In the genomic region with DNA sequence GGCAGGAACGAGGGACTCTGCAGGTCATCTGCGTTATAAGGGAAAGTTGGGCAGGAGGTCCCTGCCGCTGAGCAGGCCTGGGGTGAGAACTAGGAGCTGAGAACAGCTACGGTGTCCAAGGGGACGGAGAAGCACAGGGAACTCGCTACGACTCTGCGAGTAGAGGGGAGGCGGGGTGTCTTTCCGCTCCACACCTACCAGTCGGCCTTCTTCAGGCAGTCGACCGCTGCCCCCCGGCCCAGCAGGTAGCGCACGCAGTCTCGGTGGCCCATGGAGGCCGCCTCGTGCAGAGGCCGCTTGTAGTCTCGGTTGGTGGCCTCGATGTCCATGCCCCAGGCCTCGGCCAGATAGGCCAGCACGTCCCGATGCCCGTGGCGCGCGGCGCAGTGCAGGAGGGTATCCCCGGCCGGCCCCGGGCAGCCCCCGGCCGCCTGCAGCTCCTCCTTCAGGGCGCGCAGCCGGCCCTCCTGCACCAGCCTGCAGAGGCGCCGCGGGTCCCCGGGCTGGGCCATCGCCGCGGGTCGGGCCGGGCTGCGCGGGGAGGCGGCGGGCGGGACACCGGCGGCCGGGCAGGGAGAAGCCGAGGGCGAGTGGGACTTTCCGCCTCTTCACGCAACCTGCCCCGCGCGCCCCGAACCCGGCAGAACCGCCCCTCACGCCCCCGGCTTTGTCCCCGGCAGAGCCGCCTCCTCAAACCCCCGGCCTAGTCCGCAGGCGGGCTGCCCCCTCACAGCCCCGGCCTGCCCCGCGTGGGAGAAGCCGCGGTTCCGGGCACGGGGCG, we compare ENCODE assay signal across 8 cellular contexts. TPM values are rescaled to one million over a fixed set of nuclear protein-coding genes. Genes with fewer than 3 reads are reported as not detected.
DNase-seq lines count a peak whose midpoint lies in the region; ATAC-seq, FAIRE-seq and TF ChIP-seq lines count a peak whose summit lies in the region.

No MANE protein-coding gene starts in this region.

- H3K4me1 ChIP-seq in CD4-positive, alpha-beta memory T cell (ENCODE audit: insufficient read depth, low read length) = peaks cover 31% of the 10 kb centered on the region
- peaks cover 18 to 44% of the 10 kb centered on the region in 2 donors for H3K4me1 ChIP-seq in left lung

- no peaks in the 10 kb centered on the region for H3K27me3 Mint-ChIP-seq in CD4-positive, alpha-beta memory T cell
- H3K27me3 Mint-ChIP-seq in chondrocyte (ENCODE audit: low read depth) = no peaks in the 10 kb centered on the region

- H3K36me3 Mint-ChIP-seq in CD4-positive, alpha-beta memory T cell = peaks cover 12 to 35% of the 10 kb centered on the region in 2 donors
- peaks cover 9% of the 10 kb centered on the region for H3K36me3 Mint-ChIP-seq in chondrocyte (ENCODE audit: low read depth)

- intact Hi-C loops in CD4-positive, alpha-beta memory T cell (cut with micrococcal nuclease) = loop anchor here (2.0 to 5.0 kb wide), 2 partner anchors 88 to 198 kb away; partner anchors contain the start of genes IL15RA and RBM17
- intact Hi-C loops in left lung (cut with DNase I) = no loop called here

- no peaks in the 10 kb centered on the region for H3K9me3 Mint-ChIP-seq in CD4-positive, alpha-beta memory T cell
- no peaks in the 10 kb centered on the region for H3K9me3 Mint-ChIP-seq in chondrocyte (ENCODE audit: low read depth)

- peak; percentile 12 for ATAC-seq in GM19467 (IDR thresholded peaks at IDR 0.05; ENCODE audit: unreplicated experiment)
- peak; percentile 27 for ATAC-seq in left lung

- H3K27ac ChIP-seq in CD4-positive, alpha-beta memory T cell (ENCODE audit: low read depth, low read length) = peak overlapping the region; percentile 79
- peak overlapping the region; percentile 48 to 81 for H3K27ac ChIP-seq in left lung

- H3K27me3 ChIP-seq in CD4-positive, alpha-beta memory T cell (ENCODE audit: insufficient read depth, low read length) = no peaks in the 10 kb centered on the region
- H3K27me3 ChIP-seq in left lung = no peaks in the 10 kb centered on the region

- DNase-seq in CD4-positive, alpha-beta memory T cell = peak in 4 of 5 donors; percentile 27 to 40 (median 38)
- DNase-seq in HTR-8/SVneo (ENCODE audit: insufficient read length, low spot score) = peak; percentile 28
- peak; percentile 59 for DNase-seq in UCSD-AML1 (lab: John Stamatoyannopoulos, UW; ENCODE audit: unreplicated experiment)
- DNase-seq in chondrocyte (ENCODE audit: low spot score) = no peak
- peak; percentile 42 to 87 for DNase-seq in left lung
- peak in 2 of 3 experiments; percentile 6 to 17 for DNase-seq in stimulated activated CD4-positive, alpha-beta T cell treated with anti-CD3 and anti-CD28 coated beads, TNF-alpha, amount 100 ng/mL, for 4 hours (ENCODE audit: low read depth in 3 of 3)
- DNase-seq in GM19240 (ENCODE audit: insufficient read length, low spot score) = no peak

- H3K27ac Mint-ChIP-seq in CD4-positive, alpha-beta memory T cell = peak overlapping the region; percentile 1 to 85 (median 81)
- H3K27ac Mint-ChIP-seq in chondrocyte (ENCODE audit: unreplicated experiment) = peak overlapping the region; percentile 93

- peaks cover 2% of the 10 kb centered on the region for H3K36me3 ChIP-seq in CD4-positive, alpha-beta memory T cell (ENCODE audit: insufficient read depth, low read length)
- peaks cover 0 to 3% of the 10 kb centered on the region in 2 donors for H3K36me3 ChIP-seq in left lung

- no peak for FAIRE-seq in HTR-8/SVneo (lab: Jason Lieb, UNC)

- H3K9me3 ChIP-seq in CD4-positive, alpha-beta memory T cell (ENCODE audit: control insufficient read depth in 1 of 2, low read length in 2 of 2) = no peaks in the 10 kb centered on the region
- H3K9me3 ChIP-seq in left lung = no peaks in the 10 kb centered on the region

- H3K4me3 Mint-ChIP-seq in CD4-positive, alpha-beta memory T cell = peak overlapping the region; percentile 86 to 98 (median 90)
- peak overlapping the region; percentile 87 for H3K4me3 Mint-ChIP-seq in chondrocyte (ENCODE audit: unreplicated experiment)

- CTCF ChIA-PET in CD4-positive, alpha-beta memory T cell (lab: Charles Lee; ENCODE audit: partially characterized antibody) = interaction anchor here (1.2 to 2.8 kb wide), 4 partner anchors 15 to 314 kb away, joined by 3 to 10 read pairs (median 6); partner anchors contain the start of gene PFKFB3

- H3K4me3 ChIP-seq in CD4-positive, alpha-beta memory T cell (ENCODE audit: low read length in 2 of 2) = peak overlapping the region; percentile 11 to 71
- H3K4me3 ChIP-seq in left lung = peak overlapping the region; percentile 92 to 95

- TF ChIP-seq CTCF in chondrocyte (IDR thresholded peaks at IDR 0.05) (peak; percentile 44), left lung (IDR thresholded peaks at IDR 0.05) (no peak)

- H3K4me1 Mint-ChIP-seq in CD4-positive, alpha-beta memory T cell = peaks cover 32 to 50% (median 40%) of the 10 kb centered on the region in 4 donors
- peaks cover 46% of the 10 kb centered on the region for H3K4me1 Mint-ChIP-seq in chondrocyte (ENCODE audit: low read depth)

- POLR2A ChIA-PET in CD4-positive, alpha-beta memory T cell (lab: Charles Lee; ENCODE audit: partially characterized antibody) = interaction anchor here (0.7 to 3.6 kb wide), 13 partner anchors 9 to 455 kb away, joined by 3 to 34 read pairs (median 5); partner anchors contain the start of genes GDI2, IL15RA and TASOR2

RNA-seq across cellular contexts. Expression of gene ANKRD16, which starts 0.7 kb away (rescaled TPM):
- total RNA-seq in CD4-positive, alpha-beta memory T cell = 1 to 10 TPM; 6.6 to 8.4 TPM
- polyA plus RNA-seq in CD4-positive, alpha-beta memory T cell = 1 to 10 TPM; 1.5 to 4.1 TPM
- total RNA-seq in chondrocyte (5.8 to 6.5 TPM (median 6.4 TPM) in 3 replicates), left lung (1 to 10 TPM; 4.4 to 4.5 TPM)

RNA-seq across cellular contexts. Expression of gene FBH1, which starts 1.0 kb away (rescaled TPM):
- total RNA-seq in CD4-positive, alpha-beta memory T cell = 10 to 100 TPM; 91.4 to 97.5 TPM
- 10 to 100 TPM; 71.1 to 75.8 TPM for polyA plus RNA-seq in CD4-positive, alpha-beta memory T cell
- total RNA-seq in chondrocyte = 62.2 to 96.6 TPM (median 66.5 TPM) in 3 replicates
- total RNA-seq in left lung = 10 to 100 TPM; 74.7 to 77.4 TPM

Comparison
In these comparisons a context has a peak if more than half of its experiments do, and no peak if none do; other contexts are left out.
1. DNase-seq: peak in CD4-positive, alpha-beta memory T cell (4 of 5), HTR-8/SVneo (single experiment), UCSD-AML1 (single experiment), left lung (2 of 2) and stimulated activated CD4-positive, alpha-beta T cell treated with anti-CD3 and anti-CD28 coated beads, TNF-alpha, amount 100 ng/mL, for 4 hours (2 of 3); none in chondrocyte (single experiment) and GM19240 (single experiment).